22 cellular contexts compared by ENCODE assay signal in the genomic region with DNA sequence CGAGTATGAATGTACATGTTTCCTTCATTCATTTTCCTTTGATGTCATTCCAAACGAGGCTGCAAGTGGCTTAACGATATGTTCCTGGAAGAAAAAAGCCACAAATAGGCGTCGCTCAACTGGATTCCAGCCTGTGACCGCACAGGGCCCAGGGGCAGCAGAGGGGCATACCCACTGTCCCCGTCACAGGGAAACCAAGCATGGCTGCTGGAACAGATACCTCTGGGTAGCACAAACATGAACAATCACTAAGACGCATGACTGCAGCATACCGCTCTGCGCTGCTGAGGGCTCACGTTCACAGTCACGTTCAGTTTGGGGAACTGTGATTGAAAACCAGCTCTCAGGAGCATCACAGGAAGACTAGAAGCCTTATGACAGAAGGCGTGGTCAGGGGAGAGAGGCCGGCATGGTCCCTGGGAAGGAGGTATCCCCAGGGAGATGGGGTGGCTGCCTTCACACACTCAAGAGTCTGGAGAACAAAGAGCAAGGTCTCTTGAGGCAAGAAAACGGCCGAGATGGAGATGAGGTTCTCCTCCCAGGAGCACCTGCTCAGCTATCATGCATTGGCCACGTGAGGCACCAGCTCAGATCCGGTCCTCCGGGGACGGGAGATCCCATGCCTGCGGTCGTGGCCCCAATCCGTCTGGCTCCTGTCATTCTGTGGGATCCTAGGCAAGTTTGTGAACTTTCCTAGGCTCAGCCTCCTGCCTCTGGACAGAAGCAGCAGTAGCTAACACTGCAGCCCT.
"Had no signal": no experiment of that assay in that cellular context is flagged by ENCODE, and none has a peak within 500 bp of the region (broad histone marks: within the 10 kb centered on the region; RNA-seq: fewer than 3 reads in every experiment).

No MANE protein-coding gene starts in this region.

- H3K27me3 Mint-ChIP-seq: natural killer cell treated with Interleukin-12 subunit alpha and Interleukin-12 subunit beta and Interleukin-15 and Interleukin-18, amount 100 ng/mL, for 72 hours had no signal

- H3K4me3 Mint-ChIP-seq: activated naive CD4-positive, alpha-beta T cell treated with anti-CD3 and anti-CD28 coated beads for 36 hours; activated T-cell treated with anti-CD3 and anti-CD28 coated beads, Interleukin-2, amount 50 U/mL, for 72 hours; dendritic cell treated with granulocyte-macrophage colony-stimulating factor and Interleukin-4, amounts not matched to agents 40 ng/mL and 50 ng/mL, for 4 days; immature natural killer cell; natural killer cell treated with Interleukin-12 subunit alpha and Interleukin-12 subunit beta and Interleukin-15 and Interleukin-18, amount 100 ng/mL, for 72 hours; stimulated activated memory B cell treated with anti-CD40 and anti-IgM and Interleukin-4, amounts not matched to agents 10 μg/mL and 1 μg/mL and 100 μg/mL, for 72 hours had no signal

- H3K27ac ChIP-seq: cardiac muscle cell, hepatocyte, left ventricle myocardium inferior, parathyroid adenoma, stomach, VCaP had no signal

- H3K9ac ChIP-seq: parathyroid adenoma had no signal

- H3K36me3 Mint-ChIP-seq: stimulated activated memory B cell treated with anti-CD40 and anti-IgM and Interleukin-4, amounts not matched to agents 10 μg/mL and 1 μg/mL and 100 μg/mL, for 72 hours had no signal

- ATAC-seq: activated T-cell treated with anti-CD3 and anti-CD28 coated beads, Interleukin-2, amount 50 U/mL, for 72 hours; natural killer cell treated with Interleukin-12 subunit alpha and Interleukin-12 subunit beta and Interleukin-15 and Interleukin-18, amount 100 ng/mL, for 72 hours; sciatic nerve; stimulated activated memory B cell treated with anti-CD40 and anti-IgM and Interleukin-4, amounts not matched to agents 10 μg/mL and 1 μg/mL and 100 μg/mL, for 72 hours had no signal

- H3K4me3 ChIP-seq: cardiac muscle cell, hepatocyte, left ventricle myocardium inferior, smooth muscle cell, stomach, transverse colon had no signal

- H3K36me3 ChIP-seq: cardiac muscle cell had no signal

- H3K9me3 ChIP-seq: left ventricle myocardium inferior, stomach, transverse colon had no signal

- H3K4me1 ChIP-seq: parathyroid adenoma had no signal

- H3K27me3 ChIP-seq: cardiac muscle cell, hepatocyte, stomach, transverse colon had no signal

- DNase-seq: activated CD4-positive, alpha-beta T cell treated with anti-CD3 and anti-CD28 coated beads, Interleukin-2, amount 50 U/mL, for 1 hour; activated CD8-positive, alpha-beta memory T cell treated with anti-CD3 and anti-CD28 coated beads, Interleukin-2, amount 50 U/mL, for 4 hours; activated effector memory CD4-positive, alpha-beta T cell treated with Interleukin-2 at 50 U/mL for 16 hours; activated naive CD4-positive, alpha-beta T cell treated with anti-CD3 and anti-CD28 coated beads for 36 hours; activated T-cell treated with anti-CD3 and anti-CD28 coated beads, Interleukin-2, amount 50 U/mL, for 72 hours; effector CD4-positive, alpha-beta T cell; erythroblast; glutamatergic neuron; immature natural killer cell; left ventricle myocardium inferior; stimulated activated CD4-positive, alpha-beta T cell treated with anti-CD3 and anti-CD28 coated beads, Interleukin-15, amount 100 ng/mL, for 24 hours; stomach; transverse colon had no signal

- H3K27ac Mint-ChIP-seq: activated naive CD4-positive, alpha-beta T cell treated with anti-CD3 and anti-CD28 coated beads for 36 hours; activated T-cell treated with anti-CD3 and anti-CD28 coated beads, Interleukin-2, amount 50 U/mL, for 72 hours; dendritic cell treated with granulocyte-macrophage colony-stimulating factor and Interleukin-4, amounts not matched to agents 40 ng/mL and 50 ng/mL, for 4 days had no signal
